33 cellular contexts compared by ENCODE assay signal in genomic region chr4:87844476-87844875, GRCh38. TPM values are rescaled to one million over a fixed set of nuclear protein-coding genes. Genes with fewer than 3 reads are reported as not detected.
DNase-seq lines count a peak whose midpoint lies in the region; ATAC-seq and TF ChIP-seq lines count a peak whose summit lies in the region.
"Had no signal": no experiment of that assay in that cellular context is flagged by ENCODE, and none has a peak within 500 bp of the region (broad histone marks: within the 10 kb centered on the region; RNA-seq: fewer than 3 reads in every experiment).

No MANE protein-coding gene starts in this region.

- no peaks in the 10 kb centered on the region for H3K27me3 ChIP-seq in right atrium auricular region
- no peaks in the 10 kb centered on the region for H3K27me3 ChIP-seq in effector memory CD4-positive, alpha-beta T cell (replicated peaks; ENCODE audit: control insufficient read depth, insufficient read depth, low read length, poor library complexity, severe bottlenecking)
- H3K27me3 ChIP-seq: left lung, testis had no signal

- H3K27me3 Mint-ChIP-seq in chondrocyte (ENCODE audit: low read depth) = peaks cover 1% of the 10 kb centered on the region

- TF ChIP-seq CTCF in right atrium auricular region (IDR thresholded peaks at IDR 0.05) (no peak), chondrocyte (IDR thresholded peaks at IDR 0.05) (no peak)

- no peak overlapping the region for H3K4me3 ChIP-seq in right atrium auricular region
- no peak overlapping the region for H3K4me3 ChIP-seq in effector memory CD4-positive, alpha-beta T cell (ENCODE audit: insufficient read depth, low read depth, low read length, poor library complexity, severe bottlenecking)
- H3K4me3 ChIP-seq: HAP-1, left lung, testis had no signal

- peak overlapping the region; percentile 0 for H3K4me3 Mint-ChIP-seq in chondrocyte (ENCODE audit: unreplicated experiment)
- H3K4me3 Mint-ChIP-seq: activated CD4-positive, alpha-beta memory T cell treated with anti-CD3 and anti-CD28 coated beads for 36 hours; activated naive CD4-positive, alpha-beta T cell treated with anti-CD3 and anti-CD28 coated beads, Interleukin-2, amount 50 U/mL, for 24 hours; CD8-positive, alpha-beta memory T cell; IgD-negative memory B cell; immature natural killer cell; naive B cell had no signal

- H3K27ac Mint-ChIP-seq in chondrocyte (ENCODE audit: unreplicated experiment) = peak overlapping the region; percentile 93
- H3K27ac Mint-ChIP-seq: activated CD4-positive, alpha-beta memory T cell treated with anti-CD3 and anti-CD28 coated beads for 36 hours; activated naive CD4-positive, alpha-beta T cell treated with anti-CD3 and anti-CD28 coated beads, Interleukin-2, amount 50 U/mL, for 24 hours; CD8-positive, alpha-beta memory T cell; IgD-negative memory B cell; immature natural killer cell; naive B cell had no signal

- no peak for ATAC-seq in GM19452 (IDR thresholded peaks at IDR 0.05; ENCODE audit: unreplicated experiment)
- no peak for ATAC-seq in GM19324 (IDR thresholded peaks at IDR 0.05; ENCODE audit: low FRiP score, unreplicated experiment)
- ATAC-seq: stimulated activated naive CD8-positive, alpha-beta T cell treated with anti-CD3 and anti-CD28 coated beads, Interleukin-15, Interleukin-2, amounts not matched to agents 100 U/mL and 50 U/mL, for 24 hours had no signal

- no peaks in the 10 kb centered on the region for H3K36me3 Mint-ChIP-seq in chondrocyte (ENCODE audit: low read depth)
- H3K36me3 Mint-ChIP-seq: activated CD4-positive, alpha-beta memory T cell treated with anti-CD3 and anti-CD28 coated beads for 36 hours; activated naive CD4-positive, alpha-beta T cell treated with anti-CD3 and anti-CD28 coated beads, Interleukin-2, amount 50 U/mL, for 24 hours; CD8-positive, alpha-beta memory T cell; IgD-negative memory B cell; immature natural killer cell; naive B cell had no signal

- DNase-seq in right atrium auricular region (ENCODE audit: low spot score) (no peak), cardiac septum (ENCODE audit: low spot score) (no peak), chondrocyte (ENCODE audit: low spot score) (no peak), iris pigment epithelial cell (ENCODE audit: low read depth) (peak; percentile 54), NCI-H226 (no peak)
- DNase-seq in effector memory CD4-positive, alpha-beta T cell = no peak
- DNase-seq: activated CD4-positive, alpha-beta memory T cell treated with anti-CD3 and anti-CD28 coated beads for 36 hours; activated CD8-positive, alpha-beta memory T cell treated with anti-CD3 and anti-CD28 coated beads, Interleukin-2, amount 50 U/mL, for 4 hours; aorta; CD8-positive, alpha-beta memory T cell; DMS 273 treated with DMSO at 0.1 percent for 48 hours; immature natural killer cell; left lung; naive B cell; NCI-H1436; NCI-H2081 treated with DMSO at 0.1 percent for 48 hours; NCI-H345; NCI-H748 treated with DMSO at 0.1 percent for 48 hours; stimulated activated naive CD8-positive, alpha-beta T cell treated with anti-CD3 and anti-CD28 coated beads, Interleukin-15, Interleukin-2, amounts not matched to agents 100 U/mL and 50 U/mL, for 24 hours; testis had no signal

- peak overlapping the region; percentile 56 to 72 for H3K27ac ChIP-seq in right atrium auricular region
- H3K27ac ChIP-seq in effector memory CD4-positive, alpha-beta T cell (ENCODE audit: insufficient read depth, low read length, poor library complexity, severe bottlenecking) = no peak overlapping the region
- H3K27ac ChIP-seq: RWPE1, testis had no signal

- peaks cover 0 to 20% of the 10 kb centered on the region in 2 donors for H3K4me1 ChIP-seq in right atrium auricular region
- no peaks in the 10 kb centered on the region for H3K4me1 ChIP-seq in effector memory CD4-positive, alpha-beta T cell (ENCODE audit: control insufficient read depth, insufficient read depth, low read length, poor library complexity, severe bottlenecking)
- H3K4me1 ChIP-seq: HAP-1, testis had no signal

- H3K9me3 ChIP-seq in right atrium auricular region = no peaks in the 10 kb centered on the region
- no peaks in the 10 kb centered on the region for H3K9me3 ChIP-seq in effector memory CD4-positive, alpha-beta T cell (ENCODE audit: control insufficient read depth, low read length)
- H3K9me3 ChIP-seq: HAP-1, left lung, testis had no signal

- H3K36me3 ChIP-seq in right atrium auricular region = no peaks in the 10 kb centered on the region
- H3K36me3 ChIP-seq in effector memory CD4-positive, alpha-beta T cell (ENCODE audit: control insufficient read depth, insufficient read depth, low read length) = no peaks in the 10 kb centered on the region
- H3K36me3 ChIP-seq: HAP-1, left lung had no signal

- intact Hi-C loops in cardiac septum (cut with DNase I) = no loop called here

- H3K4me1 Mint-ChIP-seq in chondrocyte (ENCODE audit: low read depth) = peaks cover 25% of the 10 kb centered on the region

- no peaks in the 10 kb centered on the region for H3K9me3 Mint-ChIP-seq in chondrocyte (ENCODE audit: low read depth)
- H3K9me3 Mint-ChIP-seq: activated CD4-positive, alpha-beta memory T cell treated with anti-CD3 and anti-CD28 coated beads for 36 hours; activated naive CD4-positive, alpha-beta T cell treated with anti-CD3 and anti-CD28 coated beads, Interleukin-2, amount 50 U/mL, for 24 hours; immature natural killer cell; naive B cell had no signal

RNA-seq across cellular contexts. Expression of gene MEPE, which starts 11.7 kb away (rescaled TPM):
- not detected for total RNA-seq in right atrium auricular region
- not detected for total RNA-seq in cardiac septum
- not detected in 3 replicates for total RNA-seq in chondrocyte
- total RNA-seq: activated CD4-positive, alpha-beta memory T cell treated with anti-CD3 and anti-CD28 coated beads for 36 hours; aorta; CD8-positive, alpha-beta memory T cell; epithelial cell of proximal tubule; left lung; mesenteric fat pad; pulmonary artery endothelial cell; SK-MEL-5; skeletal muscle tissue; T-helper 1 cell treated with Interleukin-12 subunit alpha and Interleukin-12 subunit beta and Interleukin-4 antibody, amounts not matched to agents 30 ng/mL and 1 ng/mL, for 36 hours; testis had no signal

RNA-seq across cellular contexts. Expression of gene IBSP, which starts 45.1 kb away (rescaled TPM):
- total RNA-seq in right atrium auricular region = not detected
- not detected for total RNA-seq in cardiac septum
- 0.90 to 0.95 TPM in 2 of 3 replicates, not detected in the other for total RNA-seq in chondrocyte
- total RNA-seq: activated CD4-positive, alpha-beta memory T cell treated with anti-CD3 and anti-CD28 coated beads for 36 hours; CD8-positive, alpha-beta memory T cell; epithelial cell of proximal tubule; M059J; mesenteric fat pad; pulmonary artery endothelial cell; SK-MEL-5; skeletal muscle tissue; T-helper 1 cell treated with Interleukin-12 subunit alpha and Interleukin-12 subunit beta and Interleukin-4 antibody, amounts not matched to agents 30 ng/mL and 1 ng/mL, for 36 hours; testis had no signal
